ENCODE assay signal across 8 cellular contexts in the genomic region with DNA sequence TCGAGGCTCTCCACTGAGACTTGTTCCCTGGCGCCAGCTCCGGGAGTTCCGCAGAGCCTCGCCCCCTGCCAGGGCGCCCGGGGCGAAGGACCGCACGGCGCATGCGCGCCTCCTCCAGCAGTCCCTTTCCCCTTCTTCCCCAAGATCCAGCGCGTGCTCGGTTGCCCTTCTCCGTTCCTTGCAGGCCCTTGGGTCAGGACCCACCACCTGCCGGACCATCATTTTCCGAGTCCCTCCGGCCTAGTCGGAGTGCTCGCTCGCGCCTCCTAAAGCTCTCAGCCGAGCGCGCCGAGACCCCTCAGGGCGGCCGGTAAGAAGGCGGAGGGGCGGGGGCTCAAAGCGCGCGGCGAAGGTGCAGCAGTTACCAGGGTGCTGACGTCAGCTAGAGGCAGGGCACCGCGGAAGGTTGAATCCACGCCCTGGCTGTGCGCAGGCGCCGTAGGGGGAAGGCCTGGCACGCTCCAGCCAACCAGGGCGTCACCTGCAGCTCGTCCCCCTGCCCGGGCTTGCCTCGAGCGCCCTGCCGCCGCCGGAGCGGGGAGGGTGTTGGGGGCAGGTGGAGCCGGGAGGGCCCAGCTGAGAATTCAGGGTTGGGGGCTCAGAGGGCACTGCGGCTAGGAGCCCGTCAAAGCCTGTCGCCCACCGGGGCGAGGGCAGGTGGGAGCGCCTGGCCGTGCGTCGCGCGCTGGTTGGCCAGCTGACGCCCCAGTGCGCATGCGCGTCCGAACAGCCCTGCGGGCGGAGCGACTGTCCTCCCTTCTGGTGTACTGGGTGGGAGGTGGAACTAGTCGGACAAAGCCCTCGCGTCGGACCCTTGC. TPM values are rescaled to one million over a fixed set of nuclear protein-coding genes. Genes with fewer than 3 reads are reported as not detected.
DNase-seq lines count a peak whose midpoint lies in the region; ATAC-seq, FAIRE-seq and TF ChIP-seq lines count a peak whose summit lies in the region.

A gene with protein sequence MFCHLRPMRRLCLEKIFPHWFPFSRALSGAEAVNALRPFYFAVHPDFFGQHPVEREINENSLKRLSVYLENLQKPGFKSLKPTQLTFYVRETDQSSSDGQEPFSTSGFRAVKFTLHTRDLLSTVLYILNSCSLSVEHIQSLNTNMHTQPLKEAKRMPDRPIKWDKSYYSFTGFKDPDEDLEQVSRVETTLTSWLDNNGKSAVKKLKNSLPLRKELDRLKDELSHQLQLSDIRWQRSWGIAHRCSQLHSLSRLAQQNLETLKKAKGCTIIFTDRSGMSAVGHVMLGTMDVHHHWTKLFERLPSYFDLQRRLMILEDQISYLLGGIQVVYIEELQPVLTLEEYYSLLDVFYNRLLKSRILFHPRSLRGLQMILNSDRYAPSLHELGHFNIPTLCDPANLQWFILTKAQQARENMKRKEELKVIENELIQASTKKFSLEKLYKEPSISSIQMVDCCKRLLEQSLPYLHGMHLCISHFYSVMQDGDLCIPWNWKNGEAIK (plus strand): TSS at position 757 of the 818 bp plus-strand sequence. CDS start 16,017 bp downstream, outside the sequence.

- DNase-seq in GM13977 (ENCODE audit: low spot score) (peak; percentile 99), NCI-H1694 (lab: John Stamatoyannopoulos, UW) (peak; percentile 72), amygdala (lab: John Stamatoyannopoulos, UW) (peak; percentile 46 to 99 (median 92)), left ventricle myocardium superior (peak; percentile 98), psoas muscle (peak; percentile 97 to 99), urothelium cell line (ENCODE audit: low spot score) (peak; percentile 99)

- no peaks in the 10 kb centered on the region for H3K9me3 ChIP-seq in psoas muscle

- in situ Hi-C loops in GM13977 (cut with MboI; ENCODE audit: low pct_unique_long_range_greater_than_20kb, low sequenced_read_pairs, unreplicated experiment) = loop anchor here (25.0 kb wide), 1 partner anchor 574 kb away; no protein-coding TSS in a partner anchor

- peak; percentile 89 for ATAC-seq in HG02884 (IDR thresholded peaks at IDR 0.05; ENCODE audit: unreplicated experiment)
- peak; percentile 98 for ATAC-seq in left ventricle myocardium superior
- peak; percentile 99 for ATAC-seq in psoas muscle

- H3K27ac ChIP-seq in psoas muscle = peak within 1 kb of the TSS; percentile 99

- H3K36me3 Mint-ChIP-seq in T-helper 1 cell treated with Interleukin-12 subunit alpha and Interleukin-12 subunit beta and Interleukin-4 antibody, amounts not matched to agents 30 μg/mL and 1 μg/mL, for 36 hours (ENCODE audit: low read depth) = peaks cover 7% of the 10 kb centered on the region

- no peaks in the 10 kb centered on the region for H3K36me3 ChIP-seq in psoas muscle (ENCODE audit: insufficient read depth in 1 of 2, low read depth in 1 of 2)

- intact Hi-C loops in left ventricle myocardium superior (cut with micrococcal nuclease) = no loop called here
- intact Hi-C loops in psoas muscle (cut with DNase I) = loop anchor here in 1 of 2 donors (2.0 to 10.0 kb wide), 2 partner anchors 17 to 137 kb away; a partner anchor contains a TSS

- H3K4me1 Mint-ChIP-seq in T-helper 1 cell treated with Interleukin-12 subunit alpha and Interleukin-12 subunit beta and Interleukin-4 antibody, amounts not matched to agents 30 μg/mL and 1 μg/mL, for 36 hours (ENCODE audit: low read depth) = peaks cover 14% of the 10 kb centered on the region

- peaks cover 25% of the 10 kb centered on the region for H3K4me1 ChIP-seq in psoas muscle

- H3K27me3 Mint-ChIP-seq in T-helper 1 cell treated with Interleukin-12 subunit alpha and Interleukin-12 subunit beta and Interleukin-4 antibody, amounts not matched to agents 30 μg/mL and 1 μg/mL, for 36 hours (ENCODE audit: low read depth) = peaks cover 14% of the 10 kb centered on the region

- peak within 1 kb of the TSS; percentile 73 for H3K4me3 ChIP-seq in psoas muscle

- H3K27ac Mint-ChIP-seq in T-helper 1 cell treated with Interleukin-12 subunit alpha and Interleukin-12 subunit beta and Interleukin-4 antibody, amounts not matched to agents 30 μg/mL and 1 μg/mL, for 36 hours = peak within 1 kb of the TSS; percentile 91

- TF ChIP-seq CTCF in GM13977 (IDR thresholded peaks at IDR 0.05; ENCODE audit: extremely low read depth, insufficient read depth, missing control alignments) (no peak), psoas muscle (IDR thresholded peaks at IDR 0.05) (no peak)

- WGBS in psoas muscle, 3 donors = 0 to 1% (median 0%) methylated on average over 64 to 77 of the region's 77 CpGs

- peak; percentile 97 for FAIRE-seq in urothelium cell line (lab: Jason Lieb, UNC)

- H3K4me3 Mint-ChIP-seq in T-helper 1 cell treated with Interleukin-12 subunit alpha and Interleukin-12 subunit beta and Interleukin-4 antibody, amounts not matched to agents 30 μg/mL and 1 μg/mL, for 36 hours = peak within 1 kb of the TSS; percentile 91

- H3K9me3 Mint-ChIP-seq in T-helper 1 cell treated with Interleukin-12 subunit alpha and Interleukin-12 subunit beta and Interleukin-4 antibody, amounts not matched to agents 30 μg/mL and 1 μg/mL, for 36 hours = no peaks in the 10 kb centered on the region

- H3K27me3 ChIP-seq in psoas muscle (ENCODE audit: insufficient read depth in 3 of 3, low read length in 2 of 3) = no peaks in the 10 kb centered on the region

RNA-seq across cellular contexts. Expression of the gene that starts here (rescaled TPM):
- total RNA-seq in left ventricle myocardium superior (34.7 TPM), psoas muscle (10 to 100 TPM; 15.8 to 31.0 (median 19.6) TPM)
- polyA plus RNA-seq in psoas muscle = 10 to 100 TPM; 13.3 to 26.4 (median 14.6) TPM

Comparison
In these comparisons a context has a peak if more than half of its experiments do, and no peak if none do; other contexts are left out.
1. Peak in every context shown above with its lines: DNase-seq, ATAC-seq, H3K4me3 ChIP-seq and H3K27ac ChIP-seq.